1 cellular context compared by ENCODE assay signal in the genomic region with DNA sequence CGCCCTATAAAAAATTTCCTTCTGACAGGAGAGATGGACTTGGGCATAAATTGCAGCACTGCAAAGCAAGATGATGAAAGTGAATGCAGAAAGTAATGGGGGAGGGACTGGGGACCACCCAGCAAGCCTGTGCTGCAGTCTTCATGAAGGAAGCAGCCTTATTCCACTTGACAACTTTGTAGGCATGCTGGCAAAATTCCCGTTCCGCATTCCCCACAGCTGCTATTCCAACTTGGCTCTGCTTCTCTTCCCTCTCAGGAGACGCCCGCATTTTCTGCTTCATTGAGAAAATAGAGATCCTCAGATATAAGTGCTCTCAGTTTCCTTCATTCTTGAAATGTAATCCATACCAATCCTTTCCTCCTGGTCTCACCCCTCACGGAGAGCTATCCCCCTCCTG.
TF ChIP-seq lines count a peak whose summit lies in the region.

No MANE protein-coding gene starts in this region.

TF ChIP-seq in WTC11, 78 proteins besides CTCF, POLR2A, EP300 and RAD21 (continued from another document):
- no peak for TF ChIP-seq ZNF532 (CRISPR knock-in tag; IDR thresholded peaks at IDR 0.05; ENCODE audit: borderline replicate concordance)
- no peak for TF ChIP-seq FOXK1 (CRISPR knock-in tag; IDR thresholded peaks at IDR 0.05)
- TF ChIP-seq ZNF263 (CRISPR knock-in tag; IDR thresholded peaks at IDR 0.05; ENCODE audit: low read depth) = no peak
- TF ChIP-seq MLX (CRISPR knock-in tag; IDR thresholded peaks at IDR 0.05) = no peak
- no peak for TF ChIP-seq CREM (CRISPR knock-in tag; IDR thresholded peaks at IDR 0.05)
- TF ChIP-seq MYBL2 (CRISPR knock-in tag; IDR thresholded peaks at IDR 0.05) = no peak
- no peak for TF ChIP-seq HMGA2 (CRISPR knock-in tag; IDR thresholded peaks at IDR 0.05)
- TF ChIP-seq IRF1 (CRISPR knock-in tag; IDR thresholded peaks at IDR 0.05) = no peak
- TF ChIP-seq, protein P1, sequence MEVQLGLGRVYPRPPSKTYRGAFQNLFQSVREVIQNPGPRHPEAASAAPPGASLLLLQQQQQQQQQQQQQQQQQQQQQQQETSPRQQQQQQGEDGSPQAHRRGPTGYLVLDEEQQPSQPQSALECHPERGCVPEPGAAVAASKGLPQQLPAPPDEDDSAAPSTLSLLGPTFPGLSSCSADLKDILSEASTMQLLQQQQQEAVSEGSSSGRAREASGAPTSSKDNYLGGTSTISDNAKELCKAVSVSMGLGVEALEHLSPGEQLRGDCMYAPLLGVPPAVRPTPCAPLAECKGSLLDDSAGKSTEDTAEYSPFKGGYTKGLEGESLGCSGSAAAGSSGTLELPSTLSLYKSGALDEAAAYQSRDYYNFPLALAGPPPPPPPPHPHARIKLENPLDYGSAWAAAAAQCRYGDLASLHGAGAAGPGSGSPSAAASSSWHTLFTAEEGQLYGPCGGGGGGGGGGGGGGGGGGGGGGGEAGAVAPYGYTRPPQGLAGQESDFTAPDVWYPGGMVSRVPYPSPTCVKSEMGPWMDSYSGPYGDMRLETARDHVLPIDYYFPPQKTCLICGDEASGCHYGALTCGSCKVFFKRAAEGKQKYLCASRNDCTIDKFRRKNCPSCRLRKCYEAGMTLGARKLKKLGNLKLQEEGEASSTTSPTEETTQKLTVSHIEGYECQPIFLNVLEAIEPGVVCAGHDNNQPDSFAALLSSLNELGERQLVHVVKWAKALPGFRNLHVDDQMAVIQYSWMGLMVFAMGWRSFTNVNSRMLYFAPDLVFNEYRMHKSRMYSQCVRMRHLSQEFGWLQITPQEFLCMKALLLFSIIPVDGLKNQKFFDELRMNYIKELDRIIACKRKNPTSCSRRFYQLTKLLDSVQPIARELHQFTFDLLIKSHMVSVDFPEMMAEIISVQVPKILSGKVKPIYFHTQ (CRISPR knock-in tag; IDR thresholded peaks at IDR 0.05) = no peak
- no peak for TF ChIP-seq MAX (CRISPR knock-in tag; IDR thresholded peaks at IDR 0.05)
- TF ChIP-seq, protein P2, sequence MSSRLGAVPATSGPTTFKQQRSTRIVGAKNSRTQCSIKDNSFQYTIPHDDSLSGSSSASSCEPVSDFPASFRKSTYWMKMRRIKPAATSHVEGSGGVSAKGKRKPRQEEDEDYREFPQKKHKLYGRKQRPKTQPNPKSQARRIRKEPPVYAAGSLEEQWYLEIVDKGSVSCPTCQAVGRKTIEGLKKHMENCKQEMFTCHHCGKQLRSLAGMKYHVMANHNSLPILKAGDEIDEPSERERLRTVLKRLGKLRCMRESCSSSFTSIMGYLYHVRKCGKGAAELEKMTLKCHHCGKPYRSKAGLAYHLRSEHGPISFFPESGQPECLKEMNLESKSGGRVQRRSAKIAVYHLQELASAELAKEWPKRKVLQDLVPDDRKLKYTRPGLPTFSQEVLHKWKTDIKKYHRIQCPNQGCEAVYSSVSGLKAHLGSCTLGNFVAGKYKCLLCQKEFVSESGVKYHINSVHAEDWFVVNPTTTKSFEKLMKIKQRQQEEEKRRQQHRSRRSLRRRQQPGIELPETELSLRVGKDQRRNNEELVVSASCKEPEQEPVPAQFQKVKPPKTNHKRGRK (CRISPR knock-in tag; IDR thresholded peaks at IDR 0.05; ENCODE audit: borderline replicate concordance) = no peak
- TF ChIP-seq, protein P3, sequence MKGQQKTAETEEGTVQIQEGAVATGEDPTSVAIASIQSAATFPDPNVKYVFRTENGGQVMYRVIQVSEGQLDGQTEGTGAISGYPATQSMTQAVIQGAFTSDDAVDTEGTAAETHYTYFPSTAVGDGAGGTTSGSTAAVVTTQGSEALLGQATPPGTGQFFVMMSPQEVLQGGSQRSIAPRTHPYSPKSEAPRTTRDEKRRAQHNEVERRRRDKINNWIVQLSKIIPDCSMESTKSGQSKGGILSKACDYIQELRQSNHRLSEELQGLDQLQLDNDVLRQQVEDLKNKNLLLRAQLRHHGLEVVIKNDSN (CRISPR knock-in tag; IDR thresholded peaks at IDR 0.05) = no peak
